8 cellular contexts compared by ENCODE assay signal in the genomic region with DNA sequence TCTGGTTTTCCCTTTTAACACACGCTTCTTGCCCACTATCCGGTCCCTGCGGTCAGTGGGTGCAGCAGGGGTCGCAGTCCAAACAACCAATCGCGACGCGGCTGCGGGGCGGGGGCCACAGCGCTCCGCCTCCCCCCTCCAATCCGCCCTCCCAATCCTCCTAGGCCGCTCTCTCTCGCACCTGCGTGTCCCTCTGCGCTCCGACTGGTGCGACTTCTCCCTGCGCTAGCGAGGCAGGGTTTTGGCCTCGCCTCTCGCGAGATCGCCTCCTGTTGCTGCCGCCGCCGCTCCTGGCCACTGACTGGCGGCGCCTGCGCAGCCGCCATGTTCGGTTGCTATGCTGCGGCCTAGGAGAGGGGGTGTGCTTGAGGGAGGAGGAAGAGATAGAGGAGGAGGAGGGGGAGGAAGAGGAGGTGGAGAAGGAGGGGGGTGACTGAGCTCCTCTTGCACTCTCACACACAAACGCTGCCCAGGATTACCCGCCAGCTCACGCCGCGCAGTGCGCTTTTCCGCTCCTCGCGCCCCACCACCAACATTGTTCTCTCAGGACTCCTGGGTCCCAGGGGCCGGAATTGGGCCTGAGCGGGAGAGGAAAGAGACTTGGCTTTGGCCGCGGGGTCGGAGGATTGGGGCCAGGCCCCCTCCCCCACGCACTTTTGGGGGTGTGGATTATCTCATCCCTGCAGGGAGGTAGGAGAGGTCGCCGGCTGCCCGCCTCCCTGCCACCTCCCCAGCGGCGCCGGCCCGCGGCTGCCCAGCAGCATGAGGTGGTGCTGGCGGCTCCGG. TPM values are rescaled to one million over a fixed set of nuclear protein-coding genes. Genes with fewer than 3 reads are reported as not detected.
DNase-seq lines count a peak whose midpoint lies in the region; ATAC-seq and TF ChIP-seq lines count a peak whose summit lies in the region.

A gene with protein sequence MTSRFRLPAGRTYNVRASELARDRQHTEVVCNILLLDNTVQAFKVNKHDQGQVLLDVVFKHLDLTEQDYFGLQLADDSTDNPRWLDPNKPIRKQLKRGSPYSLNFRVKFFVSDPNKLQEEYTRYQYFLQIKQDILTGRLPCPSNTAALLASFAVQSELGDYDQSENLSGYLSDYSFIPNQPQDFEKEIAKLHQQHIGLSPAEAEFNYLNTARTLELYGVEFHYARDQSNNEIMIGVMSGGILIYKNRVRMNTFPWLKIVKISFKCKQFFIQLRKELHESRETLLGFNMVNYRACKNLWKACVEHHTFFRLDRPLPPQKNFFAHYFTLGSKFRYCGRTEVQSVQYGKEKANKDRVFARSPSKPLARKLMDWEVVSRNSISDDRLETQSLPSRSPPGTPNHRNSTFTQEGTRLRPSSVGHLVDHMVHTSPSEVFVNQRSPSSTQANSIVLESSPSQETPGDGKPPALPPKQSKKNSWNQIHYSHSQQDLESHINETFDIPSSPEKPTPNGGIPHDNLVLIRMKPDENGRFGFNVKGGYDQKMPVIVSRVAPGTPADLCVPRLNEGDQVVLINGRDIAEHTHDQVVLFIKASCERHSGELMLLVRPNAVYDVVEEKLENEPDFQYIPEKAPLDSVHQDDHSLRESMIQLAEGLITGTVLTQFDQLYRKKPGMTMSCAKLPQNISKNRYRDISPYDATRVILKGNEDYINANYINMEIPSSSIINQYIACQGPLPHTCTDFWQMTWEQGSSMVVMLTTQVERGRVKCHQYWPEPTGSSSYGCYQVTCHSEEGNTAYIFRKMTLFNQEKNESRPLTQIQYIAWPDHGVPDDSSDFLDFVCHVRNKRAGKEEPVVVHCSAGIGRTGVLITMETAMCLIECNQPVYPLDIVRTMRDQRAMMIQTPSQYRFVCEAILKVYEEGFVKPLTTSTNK (plus strand): TSS at position 472 of the 786 bp plus-strand sequence. CDS start 49,932 bp downstream, outside the sequence.

- TF ChIP-seq CTCF in PC-9 (conservative IDR thresholded peaks at IDR 0.05) = no peak
- no peak for TF ChIP-seq CTCF in mucosa of descending colon (IDR thresholded peaks at IDR 0.05)

- peak within 1 kb of the TSS; percentile 94 for H3K4me2 ChIP-seq in PC-9

- H3K4me1 ChIP-seq in PC-9 (replicated peaks; ENCODE audit: insufficient read depth) (peaks cover 39% of the 10 kb centered on the region), mucosa of descending colon (ENCODE audit: low read depth) (peaks cover 6% of the 10 kb centered on the region)

- H3K79me2 ChIP-seq in PC-9 (ENCODE audit: low read depth) = peaks cover 46% of the 10 kb centered on the region

- H3K9me2 ChIP-seq in PC-9 (ENCODE audit: insufficient read depth) = no peaks in the 10 kb centered on the region

- H3K36me3 ChIP-seq in PC-9 (ENCODE audit: low read depth) (peaks cover 3% of the 10 kb centered on the region; the same call in 1 of the 2 replicates), mucosa of descending colon (ENCODE audit: low read depth) (no peaks in the 10 kb centered on the region)

- H3K9me3 ChIP-seq in PC-9 (ENCODE audit: insufficient read depth, low read depth) (no peaks in the 10 kb centered on the region), mucosa of descending colon (no peaks in the 10 kb centered on the region)

- intact Hi-C loops in PC-9 (cut with micrococcal nuclease; ENCODE audit: unreplicated experiment) (loop anchor here (1.0 to 10.0 kb wide), 8 partner anchors 48 to 553 kb away; no protein-coding TSS in a partner anchor), mucosa of descending colon (cut with DNase I, micrococcal nuclease) (loop anchor here in 1 of 2 donors (10.0 kb wide), 2 partner anchors 65 to 415 kb away; no protein-coding TSS in a partner anchor)

- 0 out of 2 replicates have a peak, but pooled peaks cover 13% of the 10 kb centered on the region for H4K20me1 ChIP-seq in PC-9 (ENCODE audit: insufficient read depth)

- H3K27ac ChIP-seq in PC-9 (peak within 1 kb of the TSS; percentile 86), epithelial cell of prostate (peak within 1 kb of the TSS; percentile 87)

- BruUV-seq in PC-9 (replicated peaks; lab: Mats Ljungman, UMichigan) = no TSS peak

- DNase-seq in DMS153 (lab: John Stamatoyannopoulos, UW) (peak; percentile 99), PC-9 (peak; percentile 99), epithelial cell of prostate (ENCODE audit: low read depth, low spot score) (peak; percentile 98), mucosa of descending colon (peak; percentile 96 to 99 (median 98))
- peak; percentile 98 for DNase-seq in Jurkat, Clone E6-1 (ENCODE audit: low read depth, low spot score)
- peak; percentile 94 for DNase-seq in activated T-cell treated with anti-CD3 and anti-CD28 coated beads, Interleukin-2, amount 50 U/mL, for 1 hour
- peak; percentile 95 for DNase-seq in stimulated activated CD8-positive, alpha-beta memory T cell treated with anti-CD3 and anti-CD28 coated beads, Interleukin-4, amount 100 ng/mL, for 24 hours (ENCODE audit: low read depth)

- POLR2A ChIA-PET in PC-9 (lab: Charles Lee; ENCODE audit: unreplicated experiment) = interaction anchor here (0.5 to 1.0 kb wide), 9 partner anchors 11 to 632 kb away, joined by 3 to 7 read pairs (median 4); a partner anchor contains a TSS

- H3K27me3 ChIP-seq in PC-9 (ENCODE audit: insufficient read depth, low read depth) = no peaks in the 10 kb centered on the region

- peaks cover 17% of the 10 kb centered on the region for H3F3A ChIP-seq in PC-9 (ENCODE audit: insufficient read depth, low read depth)

- H3K4me3 ChIP-seq in Jurkat, Clone E6-1 (ENCODE audit: low read length) = peak within 1 kb of the TSS; percentile 80
- H3K4me3 ChIP-seq in PC-9 = peak within 1 kb of the TSS; percentile 91
- H3K4me3 ChIP-seq in mucosa of descending colon = peak within 1 kb of the TSS; percentile 71

- peak; percentile 92 for ATAC-seq in GM21619 (IDR thresholded peaks at IDR 0.05; ENCODE audit: unreplicated experiment)
- ATAC-seq in mucosa of descending colon = peak; percentile 97

- peak within 1 kb of the TSS; percentile 90 for H2AFZ ChIP-seq in PC-9

- CTCF ChIA-PET in PC-9 (lab: Charles Lee) = interaction anchor here (0.6 to 1.0 kb wide), 4 partner anchors 64 to 936 kb away, joined by 3 to 9 read pairs (median 4); no protein-coding TSS in a partner anchor

RNA-seq across cellular contexts. Expression of the gene that starts here (rescaled TPM):
- polyA plus RNA-seq in Jurkat, Clone E6-1 (2012; ENCODE audit: insufficient read depth, insufficient read length) = 13.5 TPM
- total RNA-seq in PC-9 (2021) = 46.6 and 60.7 TPM in 2 replicates
- 10 to 100 TPM; 23.1 to 35.4 (median 30.1) TPM for total RNA-seq in mucosa of descending colon

Comparison
In these comparisons a context has a peak if more than half of its experiments do, and no peak if none do; other contexts are left out.
1. Peak in every context shown above with its lines: DNase-seq, ATAC-seq, H3K4me3 ChIP-seq and H3K27ac ChIP-seq.